In genomic region chr1:29197993-29198392, GRCh38 we compare ENCODE assay signal across 11 cellular contexts.
"Had no signal": no experiment of that assay in that cellular context is flagged by ENCODE, and none has a peak within 500 bp of the region (broad histone marks: within the 10 kb centered on the region; RNA-seq: fewer than 3 reads in every experiment).

No MANE protein-coding gene starts in this region.

- H3K27ac ChIP-seq: adrenal gland, VCaP had no signal

- H3K4me3 Mint-ChIP-seq: activated CD4-positive, alpha-beta memory T cell treated with anti-CD3 and anti-CD28 coated beads for 36 hours; activated CD4-positive, alpha-beta T cell treated with anti-CD3 and anti-CD28 coated beads, Interleukin-2, amount 10 ng/mL, durations not matched to agents 7 days and 5 days; activated naive CD8-positive, alpha-beta T cell treated with anti-CD3 and anti-CD28 coated beads, Interleukin-2, amount 10 ng/mL, durations not matched to agents 7 days and 5 days; T-cell had no signal

- H3K36me3 Mint-ChIP-seq: activated naive CD8-positive, alpha-beta T cell treated with anti-CD3 and anti-CD28 coated beads, Interleukin-2, amount 10 ng/mL, durations not matched to agents 7 days and 5 days had no signal

- FAIRE-seq: RCC 7860 had no signal

- H3K9me3 ChIP-seq: adrenal gland had no signal

- DNase-seq: activated CD4-positive, CD25-positive, alpha-beta regulatory T cell; activated CD8-positive, alpha-beta memory T cell treated with anti-CD3 and anti-CD28 coated beads, Interleukin-2, amount 50 U/mL, for 4 hours; activated naive CD8-positive, alpha-beta T cell treated with anti-CD3 and anti-CD28 coated beads, Interleukin-2, amount 10 ng/mL, durations not matched to agents 7 days and 5 days; anterior cingulate cortex; NCI-H1436 treated with DMSO at 0.1 percent for 48 hours had no signal

- H3K27me3 ChIP-seq: adrenal gland had no signal

- H3K27ac Mint-ChIP-seq: activated CD4-positive, alpha-beta memory T cell treated with anti-CD3 and anti-CD28 coated beads for 36 hours; activated CD4-positive, alpha-beta T cell treated with anti-CD3 and anti-CD28 coated beads, Interleukin-2, amount 10 ng/mL, durations not matched to agents 7 days and 5 days; activated naive CD8-positive, alpha-beta T cell treated with anti-CD3 and anti-CD28 coated beads, Interleukin-2, amount 10 ng/mL, durations not matched to agents 7 days and 5 days; T-cell had no signal

- H3K9me3 Mint-ChIP-seq: activated CD4-positive, alpha-beta memory T cell treated with anti-CD3 and anti-CD28 coated beads for 36 hours; activated CD4-positive, alpha-beta T cell treated with anti-CD3 and anti-CD28 coated beads, Interleukin-2, amount 10 ng/mL, durations not matched to agents 7 days and 5 days; activated naive CD8-positive, alpha-beta T cell treated with anti-CD3 and anti-CD28 coated beads, Interleukin-2, amount 10 ng/mL, durations not matched to agents 7 days and 5 days; T-cell had no signal

- H3K27me3 Mint-ChIP-seq: activated CD4-positive, alpha-beta memory T cell treated with anti-CD3 and anti-CD28 coated beads for 36 hours; activated CD4-positive, alpha-beta T cell treated with anti-CD3 and anti-CD28 coated beads, Interleukin-2, amount 10 ng/mL, durations not matched to agents 7 days and 5 days; activated naive CD8-positive, alpha-beta T cell treated with anti-CD3 and anti-CD28 coated beads, Interleukin-2, amount 10 ng/mL, durations not matched to agents 7 days and 5 days; T-cell had no signal

- H3K4me3 ChIP-seq: adrenal gland had no signal
